ENCODE assay signal across 9 cellular contexts in the genomic region with DNA sequence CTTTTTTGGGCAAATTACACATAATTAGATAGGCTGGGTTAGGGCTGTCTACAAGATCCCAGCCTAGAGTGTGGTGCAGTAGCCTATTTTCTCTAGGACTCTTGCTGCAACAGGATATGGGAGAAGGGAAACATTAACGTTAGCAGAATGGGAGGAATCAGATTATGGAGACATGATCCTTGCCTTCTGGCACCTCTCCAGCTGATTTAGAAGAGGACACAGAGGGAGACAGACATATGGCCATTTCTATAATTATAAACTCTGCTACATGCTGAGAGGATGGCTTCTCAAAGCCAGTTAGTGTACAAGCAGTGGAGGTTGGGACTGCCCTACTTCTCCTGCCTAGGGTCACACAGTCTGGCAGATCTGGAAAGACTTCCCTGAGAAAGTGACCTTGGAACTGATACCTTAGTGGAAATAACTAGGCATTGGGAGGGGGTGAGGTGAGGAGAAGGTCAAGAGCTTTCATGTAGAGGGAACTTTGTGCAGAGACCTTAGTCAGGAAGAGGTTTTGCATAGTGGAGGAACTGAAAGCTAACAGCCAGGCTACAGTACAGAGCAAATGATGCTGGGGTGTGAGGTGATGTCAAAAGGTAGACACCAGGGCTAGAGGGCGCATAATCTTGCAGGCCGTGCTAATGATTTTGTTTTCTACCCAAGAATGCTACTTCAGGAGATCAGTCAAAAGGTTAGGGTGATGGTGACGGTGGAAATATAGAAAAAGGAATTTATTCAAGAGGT. TPM values are rescaled to one million over a fixed set of nuclear protein-coding genes. Genes with fewer than 3 reads are reported as not detected.
A peak's percentile ranks its signal among the peaks of the same experiment; 100 is the strongest.
DNase-seq lines count a peak whose midpoint lies in the region; ATAC-seq, FAIRE-seq and TF ChIP-seq lines count a peak whose summit lies in the region.
"Had no signal": no experiment of that assay in that cellular context is flagged by ENCODE, and none has a peak within 500 bp of the region (broad histone marks: within the 10 kb centered on the region; RNA-seq: fewer than 3 reads in every experiment).

No MANE protein-coding gene starts in this region.

- 60 to 80% methylated on average over 4 of the region's 4 CpGs for WGBS in pancreas, 2 donors

- H3K9me3 Mint-ChIP-seq in glutamatergic neuron (ENCODE audit: unreplicated experiment): peaks cover 12% of the 10 kb centered on the region

- no peaks in the 10 kb centered on the region for H3K36me3 ChIP-seq in pancreas
- H3K36me3 ChIP-seq: SJCRH30 had no signal

- H3K27me3 ChIP-seq in pancreas: peaks cover 0 to 9% (median 0%) of the 10 kb centered on the region in 4 donors
- H3K27me3 ChIP-seq: SJCRH30 had no signal

- H3K27ac ChIP-seq in pancreas: no peak overlapping the region
- H3K27ac ChIP-seq: SJCRH30 had no signal

- peak overlapping the region; percentile 97 for H3K4me3 Mint-ChIP-seq in glutamatergic neuron (ENCODE audit: unreplicated experiment)

- H3K4me3 ChIP-seq in pancreas: no peak overlapping the region
- H3K4me3 ChIP-seq: SJCRH30 had no signal

- no peak for TF ChIP-seq CTCF in glutamatergic neuron (IDR thresholded peaks at IDR 0.05; ENCODE audit: partially characterized antibody, unreplicated experiment)
- TF ChIP-seq CTCF in pancreas (IDR thresholded peaks at IDR 0.05): no peak

- intact Hi-C loops in pancreas (cut with DNase I): no loop called here

- DNase-seq in glutamatergic neuron (no peak), pancreas (no peak), NCI-H226 (no peak), NCI-H187 (lab: John Stamatoyannopoulos, UW) (no peak), activated gamma-delta T cell (lab: John Stamatoyannopoulos, UW) (no peak)
- DNase-seq: SJCRH30 had no signal

- peaks cover 14% of the 10 kb centered on the region for H3K27me3 Mint-ChIP-seq in glutamatergic neuron (ENCODE audit: unreplicated experiment)

- H3K4me1 Mint-ChIP-seq in glutamatergic neuron (ENCODE audit: low read depth, unreplicated experiment): peaks cover 6% of the 10 kb centered on the region

- H3K4me1 ChIP-seq in pancreas: peaks cover 0 to 7% (median 0%) of the 10 kb centered on the region in 3 donors
- H3K4me1 ChIP-seq: SJCRH30 had no signal

- FAIRE-seq in pancreas (lab: Jason Lieb, UNC): no peak

- ATAC-seq in GM18498 (IDR thresholded peaks at IDR 0.05; ENCODE audit: unreplicated experiment) (peak; percentile 94), GM21529 (IDR thresholded peaks at IDR 0.05; ENCODE audit: unreplicated experiment) (peak; percentile 93), HG03571 (IDR thresholded peaks at IDR 0.05; ENCODE audit: unreplicated experiment) (peak; percentile 89), pancreas (no peak)

- H3K27ac Mint-ChIP-seq in glutamatergic neuron (ENCODE audit: unreplicated experiment): no peak overlapping the region

- no peaks in the 10 kb centered on the region for H3K9me3 ChIP-seq in pancreas
- H3K9me3 ChIP-seq: SJCRH30 had no signal

- peaks cover 5% of the 10 kb centered on the region for H3K36me3 Mint-ChIP-seq in glutamatergic neuron (ENCODE audit: unreplicated experiment)

RNA-seq across cellular contexts. Expression of a gene that starts 1.2 kb away (rescaled TPM):
- total RNA-seq in glutamatergic neuron (ENCODE audit: unreplicated experiment): 0.25 TPM
- total RNA-seq in pancreas: 1 to 10 TPM in 2 of 6 donors, under 1 TPM in 4; 0.08 to 1.3 (median 0.40) TPM
- 1 to 10 TPM in 1 of 2 donors, under 1 TPM in 1; 0.95 to 1.2 TPM for polyA plus RNA-seq in pancreas
- total RNA-seq: SJCRH30 had no signal

Comparison
In these comparisons a context has a peak if more than half of its experiments do, and no peak if none do; other contexts are left out.
1. ATAC-seq: peak in GM18498 (single experiment), GM21529 (single experiment) and HG03571 (single experiment); none in pancreas (0 of 4).